ENCODE assay signal across 25 cellular contexts in genomic region chr10:71004676-71005075, GRCh38.
"Had no signal": no experiment of that assay in that cellular context is flagged by ENCODE, and none has a peak within 500 bp of the region (broad histone marks: within the 10 kb centered on the region; RNA-seq: fewer than 3 reads in every experiment).

No MANE protein-coding gene starts in this region.

- H3K36me3 Mint-ChIP-seq: mesothelial cell of epicardium; natural killer cell; stimulated activated naive B cell treated with anti-CD40 and anti-IgM and Interleukin-4, amounts not matched to agents 10 μg/mL and 1 μg/mL and 100 μg/mL, for 72 hours had no signal

- DNase-seq: head of caudate nucleus; hippocampal formation; kidney glomerular epithelial cell; left cardiac atrium; mesendoderm; naive B cell; natural killer cell; nephron progenitor cell; nucleus accumbens; pancreas; right lobe of liver; stimulated activated CD4-positive, alpha-beta T cell treated with anti-CD3 and anti-CD28 coated beads, Interleukin-4, amount 100 ng/mL, for 24 hours; stimulated activated naive B cell treated with anti-CD40 and anti-IgM and Interleukin-4, amounts not matched to agents 10 μg/mL and 1 μg/mL and 100 μg/mL, for 72 hours; stimulated activated naive CD8-positive, alpha-beta T cell treated with anti-CD3 and anti-CD28 coated beads, Interleukin-15, Interleukin-2, amounts not matched to agents 100 U/mL and 50 U/mL, for 24 hours; tibial artery; trophoblast cell; uterus had no signal

- H3K4me1 ChIP-seq: pancreas, right atrium auricular region, right lobe of liver, suprapubic skin, tibial artery, uterus had no signal

- ATAC-seq: left lobe of liver; natural killer cell; pancreas; right lobe of liver; stimulated activated naive B cell treated with anti-CD40 and anti-IgM and Interleukin-4, amounts not matched to agents 10 μg/mL and 1 μg/mL and 100 μg/mL, for 72 hours; stimulated activated naive CD8-positive, alpha-beta T cell treated with anti-CD3 and anti-CD28 coated beads, Interleukin-15, Interleukin-2, amounts not matched to agents 100 U/mL and 50 U/mL, for 24 hours had no signal

- H3K27me3 ChIP-seq: pancreas, right atrium auricular region, right lobe of liver, uterus had no signal

- H3K4me1 Mint-ChIP-seq: mesothelial cell of epicardium; naive B cell; natural killer cell; stimulated activated naive B cell treated with anti-CD40 and anti-IgM and Interleukin-4, amounts not matched to agents 10 μg/mL and 1 μg/mL and 100 μg/mL, for 72 hours had no signal

- H3K4me3 Mint-ChIP-seq: mesothelial cell of epicardium; naive B cell; natural killer cell; nephron progenitor cell; stimulated activated naive B cell treated with anti-CD40 and anti-IgM and Interleukin-4, amounts not matched to agents 10 μg/mL and 1 μg/mL and 100 μg/mL, for 72 hours had no signal

- H3K36me3 ChIP-seq: pancreas, right atrium auricular region, right lobe of liver, suprapubic skin, thoracic aorta, tibial artery, uterus had no signal

- H3K9me3 Mint-ChIP-seq: natural killer cell had no signal

- H3K4me3 ChIP-seq: lung, pancreas, right atrium auricular region, right lobe of liver, smooth muscle cell, suprapubic skin, thoracic aorta, tibial artery, uterus had no signal

- H3K4me2 ChIP-seq: smooth muscle cell had no signal

- H3K9me3 ChIP-seq: pancreas, right atrium auricular region, right lobe of liver, suprapubic skin, thoracic aorta, tibial artery, uterus had no signal

- H3K27ac ChIP-seq: pancreas, right atrium auricular region, right lobe of liver, suprapubic skin, thoracic aorta, tibial artery, uterus had no signal

- H3K27ac Mint-ChIP-seq: mesothelial cell of epicardium; naive B cell; natural killer cell; nephron progenitor cell; progenitor cell of endocrine pancreas; stimulated activated naive B cell treated with anti-CD40 and anti-IgM and Interleukin-4, amounts not matched to agents 10 μg/mL and 1 μg/mL and 100 μg/mL, for 72 hours had no signal
